10 cellular contexts compared by ENCODE assay signal in genomic region chr5:131854134-131854533, GRCh38. TPM values are rescaled to one million over a fixed set of nuclear protein-coding genes. Genes with fewer than 3 reads are reported as not detected.
DNase-seq lines count a peak whose midpoint lies in the region; ATAC-seq and TF ChIP-seq lines count a peak whose summit lies in the region.
"Had no signal": no experiment of that assay in that cellular context is flagged by ENCODE, and none has a peak within 500 bp of the region (broad histone marks: within the 10 kb centered on the region; RNA-seq: fewer than 3 reads in every experiment).

No MANE protein-coding gene starts in this region.

- TF ChIP-seq CTCF in GM12865 (IDR thresholded peaks at IDR 0.05; ENCODE audit: insufficient read depth, low read depth, low read length, missing control alignments) (no peak), colonic mucosa (IDR thresholded peaks at IDR 0.05) (no peak)

- DNase-seq in GM12865 (ENCODE audit: low read depth) (peak; percentile 48), amniotic epithelial cell (ENCODE audit: low read depth) (peak; percentile 41), colonic mucosa (no peak), mesenteric fat pad (ENCODE audit: low spot score) (no peak), NCI-H2196 (lab: John Stamatoyannopoulos, UW; ENCODE audit: unreplicated experiment) (no peak), substantia nigra (lab: John Stamatoyannopoulos, UW) (no peak)
- DNase-seq: HFFc6, NCI-H187 treated with DMSO at 0.1 percent for 48 hours had no signal

- no peak overlapping the region for H3K27ac ChIP-seq in colonic mucosa
- no peak overlapping the region for H3K27ac ChIP-seq in substantia nigra (ENCODE audit: low read depth, low read length, poor library complexity, severe bottlenecking)

- no peaks in the 10 kb centered on the region for H3K9me3 ChIP-seq in colonic mucosa

- no peak overlapping the region for H3K9ac ChIP-seq in colonic mucosa (ENCODE audit: low read depth in 2 of 2, low read length in 2 of 2)

- H3K4me1 ChIP-seq in colonic mucosa: no peaks in the 10 kb centered on the region

- intact Hi-C loops in colonic mucosa (cut with DNase I): no loop called here

- H3K27me3 ChIP-seq in colonic mucosa: no peaks in the 10 kb centered on the region

- no peak overlapping the region for H3K4me3 ChIP-seq in GM12865 (ENCODE audit: low read depth, low read length)
- no peak overlapping the region for H3K4me3 ChIP-seq in colonic mucosa

- ATAC-seq in GM21423 (IDR thresholded peaks at IDR 0.05; ENCODE audit: unreplicated experiment): peak; percentile 93
- peak; percentile 77 for ATAC-seq in HG03432 (IDR thresholded peaks at IDR 0.05; ENCODE audit: unreplicated experiment)

- no peaks in the 10 kb centered on the region for H3K36me3 ChIP-seq in colonic mucosa

RNA-seq across cellular contexts. Expression of gene FNIP1, which starts 57.3 kb away (rescaled TPM):
- total RNA-seq in colonic mucosa (10 to 100 TPM; 18.1 to 41.2 TPM), mesenteric fat pad (47.6 TPM)

Comparison
In these comparisons a context has a peak if more than half of its experiments do, and no peak if none do; other contexts are left out.
1. DNase-seq: peak in GM12865 (single experiment) and amniotic epithelial cell (single experiment); none in colonic mucosa (single experiment), mesenteric fat pad (single experiment), NCI-H2196 (single experiment) and substantia nigra (0 of 49).